ENCODE assay signal across 13 cellular contexts in genomic region chr16:51392651-51393187, GRCh38.
DNase-seq lines count a peak whose midpoint lies in the region; ATAC-seq and TF ChIP-seq lines count a peak whose summit lies in the region.
"Had no signal": no experiment of that assay in that cellular context is flagged by ENCODE, and none has a peak within 500 bp of the region (broad histone marks: within the 10 kb centered on the region; RNA-seq: fewer than 3 reads in every experiment).

No MANE protein-coding gene starts in this region.

- H3K27ac ChIP-seq in neural progenitor cell: peak overlapping the region; percentile 73
- H3K27ac ChIP-seq in CD4-positive, alpha-beta T cell (ENCODE audit: low read depth, low read length): no peak overlapping the region

- H3K4me2 ChIP-seq in neural progenitor cell: peak overlapping the region; percentile 66

- no peaks in the 10 kb centered on the region for H4K20me1 ChIP-seq in neural progenitor cell (ENCODE audit: low read depth)

- intact Hi-C loops in CD4-positive, alpha-beta T cell (cut with DNase I, micrococcal nuclease): no loop called here

- H3K4me3 Mint-ChIP-seq in neural progenitor cell: peak overlapping the region; percentile 52
- no peak overlapping the region for H3K4me3 Mint-ChIP-seq in CD4-positive, alpha-beta T cell
- H3K4me3 Mint-ChIP-seq: activated CD4-positive, alpha-beta memory T cell treated with anti-CD3 and anti-CD28 coated beads, Interleukin-2, amount 10 ng/mL, durations not matched to agents 7 days and 5 days; CD8-positive, alpha-beta memory T cell; stimulated activated naive CD8-positive, alpha-beta T cell treated with anti-CD3 and anti-CD28 coated beads, Interleukin-15, amount 100 ng/mL, for 72 hours had no signal

- peak overlapping the region; percentile 51 for H3K27ac Mint-ChIP-seq in neural progenitor cell
- H3K27ac Mint-ChIP-seq in CD4-positive, alpha-beta T cell: no peak overlapping the region
- H3K27ac Mint-ChIP-seq: activated CD4-positive, alpha-beta memory T cell treated with anti-CD3 and anti-CD28 coated beads, Interleukin-2, amount 10 ng/mL, durations not matched to agents 7 days and 5 days had no signal

- H3K4me1 ChIP-seq in neural progenitor cell: peaks cover 47% of the 10 kb centered on the region

- H3K4me3 ChIP-seq in MG63 (no peak overlapping the region), neural progenitor cell (peak overlapping the region; percentile 24)

- peaks cover 52% of the 10 kb centered on the region for H3F3A ChIP-seq in neural progenitor cell (ENCODE audit: low read depth)

- H3K36me3 ChIP-seq in MG63: no peaks in the 10 kb centered on the region
- no peaks in the 10 kb centered on the region for H3K36me3 ChIP-seq in neural progenitor cell

- H3K27me3 ChIP-seq in MG63 (no peaks in the 10 kb centered on the region), neural progenitor cell (no peaks in the 10 kb centered on the region)
- no peaks in the 10 kb centered on the region for H3K27me3 ChIP-seq in CD4-positive, alpha-beta T cell (ENCODE audit: control insufficient read depth, insufficient read depth, low read length)

- peaks cover 38% of the 10 kb centered on the region for H3K4me1 Mint-ChIP-seq in neural progenitor cell
- no peaks in the 10 kb centered on the region for H3K4me1 Mint-ChIP-seq in CD4-positive, alpha-beta T cell (ENCODE audit: low read depth)
- H3K4me1 Mint-ChIP-seq: activated CD4-positive, alpha-beta memory T cell treated with anti-CD3 and anti-CD28 coated beads, Interleukin-2, amount 10 ng/mL, durations not matched to agents 7 days and 5 days; CD8-positive, alpha-beta memory T cell; stimulated activated naive CD8-positive, alpha-beta T cell treated with anti-CD3 and anti-CD28 coated beads, Interleukin-15, amount 100 ng/mL, for 72 hours had no signal

- POLR2A ChIA-PET in CD4-positive, alpha-beta T cell (lab: Charles Lee): no interaction called here

- no peak overlapping the region for H3K9ac ChIP-seq in neural progenitor cell

- peaks cover 9% of the 10 kb centered on the region for H3K9me3 Mint-ChIP-seq in neural progenitor cell
- no peaks in the 10 kb centered on the region for H3K9me3 Mint-ChIP-seq in CD4-positive, alpha-beta T cell

- H3K79me2 ChIP-seq in neural progenitor cell (ENCODE audit: low read depth): no peaks in the 10 kb centered on the region

- DNase-seq in AG20443 (ENCODE audit: low spot score): peak; percentile 88
- peak; percentile 6 for DNase-seq in MG63
- DNase-seq in fibroblast of gingiva (ENCODE audit: low read depth): peak; percentile 96
- DNase-seq in neural progenitor cell (ENCODE audit: low spot score): peak; percentile 37
- DNase-seq in activated CD4-positive, CD25-positive, alpha-beta regulatory T cell treated with anti-CD3 and anti-CD28 coated beads, Interleukin-2, amount 50 U/mL, for 72 hours: no peak
- DNase-seq in CD4-positive, alpha-beta T cell: no peak
- DNase-seq: activated CD4-positive, alpha-beta memory T cell treated with anti-CD3 and anti-CD28 coated beads, Interleukin-2, amount 10 ng/mL, durations not matched to agents 7 days and 5 days; CD8-positive, alpha-beta memory T cell; foreskin melanocyte; NCI-H524 treated with DMSO at 0.1 percent for 48 hours; stimulated activated naive CD8-positive, alpha-beta T cell treated with anti-CD3 and anti-CD28 coated beads, Interleukin-15, amount 100 ng/mL, for 72 hours had no signal

- ATAC-seq in HG03139 (IDR thresholded peaks at IDR 0.05; ENCODE audit: unreplicated experiment) (no peak), GM19035 (IDR thresholded peaks at IDR 0.05; ENCODE audit: unreplicated experiment) (no peak)
- ATAC-seq in CD4-positive, alpha-beta T cell (ENCODE audit: poor library complexity): no peak
- ATAC-seq: stimulated activated naive CD8-positive, alpha-beta T cell treated with anti-CD3 and anti-CD28 coated beads, Interleukin-15, amount 100 ng/mL, for 72 hours had no signal

- H3K36me3 Mint-ChIP-seq in neural progenitor cell: peaks cover 4% of the 10 kb centered on the region
- H3K36me3 Mint-ChIP-seq in CD4-positive, alpha-beta T cell (ENCODE audit: low read depth): no peaks in the 10 kb centered on the region
- H3K36me3 Mint-ChIP-seq: CD8-positive, alpha-beta memory T cell had no signal

- TF ChIP-seq CTCF in neural progenitor cell (IDR thresholded peaks at IDR 0.05): no peak
- no peak for TF ChIP-seq CTCF in CD4-positive, alpha-beta T cell (IDR thresholded peaks at IDR 0.05)

- peaks cover 17% of the 10 kb centered on the region for H3K27me3 Mint-ChIP-seq in neural progenitor cell (ENCODE audit: insufficient read depth, low read depth)
- H3K27me3 Mint-ChIP-seq in CD4-positive, alpha-beta T cell: no peaks in the 10 kb centered on the region
- H3K27me3 Mint-ChIP-seq: activated CD4-positive, alpha-beta memory T cell treated with anti-CD3 and anti-CD28 coated beads, Interleukin-2, amount 10 ng/mL, durations not matched to agents 7 days and 5 days had no signal

- no peak overlapping the region for H2AFZ ChIP-seq in neural progenitor cell (replicated peaks)

- no peaks in the 10 kb centered on the region for H3K9me3 ChIP-seq in MG63
- no peaks in the 10 kb centered on the region for H3K9me3 ChIP-seq in neural progenitor cell (ENCODE audit: low read depth)
- H3K9me3 ChIP-seq in CD4-positive, alpha-beta T cell (ENCODE audit: control insufficient read depth, low read length): no peaks in the 10 kb centered on the region

- CTCF ChIA-PET in CD4-positive, alpha-beta T cell (lab: Charles Lee): no interaction called here

Comparison
In these comparisons a context has a peak if more than half of its experiments do, and no peak if none do; other contexts are left out.
1. DNase-seq: peak in AG20443 (single experiment), MG63 (single experiment), fibroblast of gingiva (single experiment) and neural progenitor cell (single experiment); none in activated CD4-positive, CD25-positive, alpha-beta regulatory T cell treated with anti-CD3 and anti-CD28 coated beads, Interleukin-2, amount 50 U/mL, for 72 hours (single experiment) and CD4-positive, alpha-beta T cell (0 of 10).